1 cellular context compared by ENCODE assay signal in the genomic region with DNA sequence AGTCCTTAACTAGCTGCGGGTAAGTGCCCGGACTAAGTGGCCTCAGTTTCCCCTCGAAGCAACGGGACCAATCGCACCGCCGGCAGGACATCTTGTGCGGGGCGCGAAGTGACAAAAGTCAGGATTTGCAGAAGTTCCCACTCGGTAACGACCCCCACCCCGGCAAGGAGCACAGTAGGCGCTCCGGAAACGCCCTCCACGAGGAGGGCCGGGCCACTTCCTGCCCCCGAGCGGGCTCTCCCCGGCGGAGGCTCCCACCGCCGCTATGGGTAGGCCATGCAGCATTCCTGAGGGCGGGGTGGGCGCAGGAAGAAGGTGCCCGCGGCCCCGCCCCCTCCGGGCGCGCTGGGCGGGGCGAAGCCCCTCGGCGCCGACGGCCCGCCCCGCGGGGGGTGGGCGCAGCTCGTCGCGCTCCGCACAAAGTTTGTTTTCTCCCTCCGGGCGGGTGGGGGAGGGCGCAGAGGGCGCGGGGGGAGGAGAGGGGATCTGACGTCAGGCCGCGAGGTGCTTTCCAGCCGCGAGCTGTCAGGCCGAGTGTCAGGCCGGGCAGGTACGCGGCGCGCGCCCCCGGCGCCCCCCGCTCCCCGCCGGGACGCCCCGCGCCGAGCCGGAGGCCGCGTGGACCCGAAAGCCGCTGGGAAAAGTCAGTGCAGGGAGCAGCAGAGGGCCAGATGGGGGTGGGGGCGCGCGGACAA.
A peak's percentile ranks its signal among the peaks of the same experiment; 100 is the strongest.
TF ChIP-seq lines count a peak whose summit lies in the region.

TGIF2 (plus strand) TSS at position 495 of the 695 bp plus-strand sequence. CDS start 5,178 bp downstream, outside the sequence.

TF ChIP-seq in K562, 482 proteins besides CTCF, POLR2A, EP300 and RAD21 (continued from another document and continues in another):
- TF ChIP-seq, protein P1, sequence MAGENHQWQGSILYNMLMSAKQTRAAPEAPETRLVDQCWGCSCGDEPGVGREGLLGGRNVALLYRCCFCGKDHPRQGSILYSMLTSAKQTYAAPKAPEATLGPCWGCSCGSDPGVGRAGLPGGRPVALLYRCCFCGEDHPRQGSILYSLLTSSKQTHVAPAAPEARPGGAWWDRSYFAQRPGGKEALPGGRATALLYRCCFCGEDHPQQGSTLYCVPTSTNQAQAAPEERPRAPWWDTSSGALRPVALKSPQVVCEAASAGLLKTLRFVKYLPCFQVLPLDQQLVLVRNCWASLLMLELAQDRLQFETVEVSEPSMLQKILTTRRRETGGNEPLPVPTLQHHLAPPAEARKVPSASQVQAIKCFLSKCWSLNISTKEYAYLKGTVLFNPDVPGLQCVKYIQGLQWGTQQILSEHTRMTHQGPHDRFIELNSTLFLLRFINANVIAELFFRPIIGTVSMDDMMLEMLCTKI (IDR thresholded peaks at IDR 0.05; ENCODE audit: partially characterized antibody) = no peak
- TF ChIP-seq NCOA2 (IDR thresholded peaks at IDR 0.05; ENCODE audit: partially characterized antibody in 2 of 2) (no peak), ZNF699 (CRISPR knock-in tag; IDR thresholded peaks at IDR 0.05; ENCODE audit: insufficient replicate concordance) (no peak), HCFC1 (IDR thresholded peaks at IDR 0.05; ENCODE audit: low read depth, low read length) (peak; percentile 41), TSHZ1 (CRISPR knock-in tag; IDR thresholded peaks at IDR 0.05) (no peak), PHF21A (IDR thresholded peaks at IDR 0.05; ENCODE audit: borderline replicate concordance, low read depth) (no peak), ETV1 (tag; conservative IDR thresholded peaks at IDR 0.05; ENCODE audit: low read depth) (peak; percentile 68), SP2 (IDR thresholded peaks at IDR 0.05; ENCODE audit: extremely low read depth, low read depth, low read length, poor library complexity, severe bottlenecking) (no peak), HDAC8 (tag; IDR thresholded peaks at IDR 0.05) (peak; percentile 47; the same call in 1 of the 2 replicates), ZFP1 (CRISPR knock-in tag; IDR thresholded peaks at IDR 0.05) (no peak), CC2D1A (IDR thresholded peaks at IDR 0.05) (no peak), ZBTB33 (CRISPR knock-in tag; IDR thresholded peaks at IDR 0.05) (no peak), RBM17 (IDR thresholded peaks at IDR 0.05; ENCODE audit: borderline replicate concordance, low read depth, low read length) (no peak), ZFPM2 (CRISPR knock-in tag; IDR thresholded peaks at IDR 0.05) (no peak), NR3C1 (CRISPR knock-in tag; IDR thresholded peaks at IDR 0.05) (no peak), DIDO1 (tag; IDR thresholded peaks at IDR 0.05; ENCODE audit: low read depth) (no peak), ZEB2 (IDR thresholded peaks at IDR 0.05) (no peak), FOXP1 (CRISPR knock-in tag; IDR thresholded peaks at IDR 0.05) (no peak), ZC3H8 (IDR thresholded peaks at IDR 0.05) (no peak), SLC30A9 (CRISPR knock-in tag; IDR thresholded peaks at IDR 0.05) (no peak), ETV5 (CRISPR knock-in tag; IDR thresholded peaks at IDR 0.05; ENCODE audit: low read depth) (peak; percentile 67), ZNF57 (CRISPR knock-in tag; IDR thresholded peaks at IDR 0.05) (no peak), MECOM (CRISPR knock-in tag; IDR thresholded peaks at IDR 0.05) (0 out of 2 replicates have a peak, but pooled peaks have one; percentile 10), TCF7L2 (IDR thresholded peaks at IDR 0.05; ENCODE audit: low read depth, low read length) (no peak), ZNF695 (CRISPR knock-in tag; IDR thresholded peaks at IDR 0.05) (no peak), PHTF2 (CRISPR knock-in tag; IDR thresholded peaks at IDR 0.05) (no peak)
- TF ChIP-seq, protein P2, sequence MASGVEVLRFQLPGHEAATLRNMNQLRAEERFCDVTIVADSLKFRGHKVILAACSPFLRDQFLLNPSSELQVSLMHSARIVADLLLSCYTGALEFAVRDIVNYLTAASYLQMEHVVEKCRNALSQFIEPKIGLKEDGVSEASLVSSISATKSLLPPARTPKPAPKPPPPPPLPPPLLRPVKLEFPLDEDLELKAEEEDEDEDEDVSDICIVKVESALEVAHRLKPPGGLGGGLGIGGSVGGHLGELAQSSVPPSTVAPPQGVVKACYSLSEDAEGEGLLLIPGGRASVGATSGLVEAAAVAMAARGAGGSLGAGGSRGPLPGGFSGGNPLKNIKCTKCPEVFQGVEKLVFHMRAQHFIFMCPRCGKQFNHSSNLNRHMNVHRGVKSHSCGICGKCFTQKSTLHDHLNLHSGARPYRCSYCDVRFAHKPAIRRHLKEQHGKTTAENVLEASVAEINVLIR (CRISPR knock-in tag; IDR thresholded peaks at IDR 0.05) = no peak
- TF ChIP-seq, protein P3, sequence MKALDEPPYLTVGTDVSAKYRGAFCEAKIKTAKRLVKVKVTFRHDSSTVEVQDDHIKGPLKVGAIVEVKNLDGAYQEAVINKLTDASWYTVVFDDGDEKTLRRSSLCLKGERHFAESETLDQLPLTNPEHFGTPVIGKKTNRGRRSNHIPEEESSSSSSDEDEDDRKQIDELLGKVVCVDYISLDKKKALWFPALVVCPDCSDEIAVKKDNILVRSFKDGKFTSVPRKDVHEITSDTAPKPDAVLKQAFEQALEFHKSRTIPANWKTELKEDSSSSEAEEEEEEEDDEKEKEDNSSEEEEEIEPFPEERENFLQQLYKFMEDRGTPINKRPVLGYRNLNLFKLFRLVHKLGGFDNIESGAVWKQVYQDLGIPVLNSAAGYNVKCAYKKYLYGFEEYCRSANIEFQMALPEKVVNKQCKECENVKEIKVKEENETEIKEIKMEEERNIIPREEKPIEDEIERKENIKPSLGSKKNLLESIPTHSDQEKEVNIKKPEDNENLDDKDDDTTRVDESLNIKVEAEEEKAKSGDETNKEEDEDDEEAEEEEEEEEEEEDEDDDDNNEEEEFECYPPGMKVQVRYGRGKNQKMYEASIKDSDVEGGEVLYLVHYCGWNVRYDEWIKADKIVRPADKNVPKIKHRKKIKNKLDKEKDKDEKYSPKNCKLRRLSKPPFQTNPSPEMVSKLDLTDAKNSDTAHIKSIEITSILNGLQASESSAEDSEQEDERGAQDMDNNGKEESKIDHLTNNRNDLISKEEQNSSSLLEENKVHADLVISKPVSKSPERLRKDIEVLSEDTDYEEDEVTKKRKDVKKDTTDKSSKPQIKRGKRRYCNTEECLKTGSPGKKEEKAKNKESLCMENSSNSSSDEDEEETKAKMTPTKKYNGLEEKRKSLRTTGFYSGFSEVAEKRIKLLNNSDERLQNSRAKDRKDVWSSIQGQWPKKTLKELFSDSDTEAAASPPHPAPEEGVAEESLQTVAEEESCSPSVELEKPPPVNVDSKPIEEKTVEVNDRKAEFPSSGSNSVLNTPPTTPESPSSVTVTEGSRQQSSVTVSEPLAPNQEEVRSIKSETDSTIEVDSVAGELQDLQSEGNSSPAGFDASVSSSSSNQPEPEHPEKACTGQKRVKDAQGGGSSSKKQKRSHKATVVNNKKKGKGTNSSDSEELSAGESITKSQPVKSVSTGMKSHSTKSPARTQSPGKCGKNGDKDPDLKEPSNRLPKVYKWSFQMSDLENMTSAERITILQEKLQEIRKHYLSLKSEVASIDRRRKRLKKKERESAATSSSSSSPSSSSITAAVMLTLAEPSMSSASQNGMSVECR (CRISPR knock-in tag; IDR thresholded peaks at IDR 0.05) = no peak; the same call in none of the 2 replicates
- TF ChIP-seq, protein P4, sequence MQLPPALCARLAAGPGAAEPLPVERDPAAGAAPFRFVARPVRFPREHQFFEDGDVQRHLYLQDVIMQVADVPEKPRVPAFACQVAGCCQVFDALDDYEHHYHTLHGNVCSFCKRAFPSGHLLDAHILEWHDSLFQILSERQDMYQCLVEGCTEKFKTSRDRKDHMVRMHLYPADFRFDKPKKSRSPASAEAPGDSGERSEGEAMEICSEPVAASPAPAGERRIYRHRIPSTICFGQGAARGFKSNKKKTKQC (CRISPR knock-in tag; IDR thresholded peaks at IDR 0.05) = 0 out of 2 replicates have a peak, but pooled peaks have one; percentile 37
- TF ChIP-seq, protein P5, sequence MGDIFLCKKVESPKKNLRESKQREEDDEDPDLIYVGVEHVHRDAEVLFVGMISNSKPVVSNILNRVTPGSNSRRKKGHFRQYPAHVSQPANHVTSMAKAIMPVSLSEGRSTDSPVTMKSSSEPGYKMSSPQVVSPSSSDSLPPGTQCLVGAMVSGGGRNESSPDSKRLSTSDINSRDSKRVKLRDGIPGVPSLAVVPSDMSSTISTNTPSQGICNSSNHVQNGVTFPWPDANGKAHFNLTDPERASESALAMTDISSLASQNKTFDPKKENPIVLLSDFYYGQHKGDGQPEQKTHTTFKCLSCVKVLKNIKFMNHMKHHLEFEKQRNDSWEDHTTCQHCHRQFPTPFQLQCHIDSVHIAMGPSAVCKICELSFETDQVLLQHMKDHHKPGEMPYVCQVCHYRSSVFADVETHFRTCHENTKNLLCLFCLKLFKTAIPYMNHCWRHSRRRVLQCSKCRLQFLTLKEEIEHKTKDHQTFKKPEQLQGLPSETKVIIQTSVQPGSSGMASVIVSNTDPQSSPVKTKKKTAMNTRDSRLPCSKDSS (IDR thresholded peaks at IDR 0.05; ENCODE audit: low read depth, partially characterized antibody) = no peak
- TF ChIP-seq, protein P6, sequence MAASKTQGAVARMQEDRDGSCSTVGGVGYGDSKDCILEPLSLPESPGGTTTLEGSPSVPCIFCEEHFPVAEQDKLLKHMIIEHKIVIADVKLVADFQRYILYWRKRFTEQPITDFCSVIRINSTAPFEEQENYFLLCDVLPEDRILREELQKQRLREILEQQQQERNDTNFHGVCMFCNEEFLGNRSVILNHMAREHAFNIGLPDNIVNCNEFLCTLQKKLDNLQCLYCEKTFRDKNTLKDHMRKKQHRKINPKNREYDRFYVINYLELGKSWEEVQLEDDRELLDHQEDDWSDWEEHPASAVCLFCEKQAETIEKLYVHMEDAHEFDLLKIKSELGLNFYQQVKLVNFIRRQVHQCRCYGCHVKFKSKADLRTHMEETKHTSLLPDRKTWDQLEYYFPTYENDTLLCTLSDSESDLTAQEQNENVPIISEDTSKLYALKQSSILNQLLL (CRISPR knock-in tag; IDR thresholded peaks at IDR 0.05; ENCODE audit: borderline replicate concordance) = no peak
